ENCODE assay signal across 8 cellular contexts in the genomic region with DNA sequence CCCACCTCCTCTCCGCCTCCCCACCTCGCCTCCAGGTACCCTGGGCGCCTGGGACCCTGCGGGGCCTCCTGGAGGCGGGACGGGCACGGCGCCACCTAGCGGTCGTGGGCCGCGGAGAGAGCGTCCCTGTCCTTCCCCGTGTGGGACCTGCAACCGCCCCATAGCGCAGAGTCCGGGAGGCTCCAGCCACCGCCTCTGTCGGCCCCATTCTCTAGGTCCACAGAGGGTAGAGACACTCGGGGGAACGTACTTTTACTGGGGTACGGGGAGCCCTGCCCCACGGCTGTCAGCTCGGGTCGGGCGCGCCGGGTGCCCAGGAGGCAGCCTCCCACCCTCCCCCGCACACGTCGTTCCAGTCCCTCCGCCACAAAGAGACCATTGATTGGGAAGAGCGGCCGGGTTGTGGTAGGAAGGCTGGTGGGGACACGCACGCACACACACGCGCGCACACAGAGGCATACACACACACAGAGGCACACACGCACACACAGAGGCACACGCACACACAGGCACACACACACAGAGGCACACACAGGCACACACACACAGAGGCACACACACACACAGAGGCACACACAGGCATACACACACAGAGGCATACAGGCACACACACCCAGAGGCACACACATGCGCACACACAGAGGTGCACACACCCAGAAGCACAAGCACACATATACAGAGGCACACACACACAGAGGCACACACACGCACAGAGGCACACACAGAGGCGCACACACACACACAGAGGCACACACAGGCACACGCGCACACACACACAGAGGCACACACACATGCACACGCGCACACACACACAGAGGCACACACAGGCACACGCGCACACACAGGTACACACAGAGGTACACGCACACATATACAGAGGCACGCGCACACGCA. TPM values are rescaled to one million over a fixed set of nuclear protein-coding genes. Genes with fewer than 3 reads are reported as not detected.
DNase-seq lines count a peak whose midpoint lies in the region; ATAC-seq and TF ChIP-seq lines count a peak whose summit lies in the region.

No MANE protein-coding gene starts in this region.

- H3K27ac Mint-ChIP-seq in activated CD4-positive, alpha-beta memory T cell treated with anti-CD3 and anti-CD28 coated beads, Interleukin-2, amount 10 ng/mL, durations not matched to agents 7 days and 5 days, result no peak overlapping the region
- no peak overlapping the region for H3K27ac Mint-ChIP-seq in stimulated activated memory B cell treated with anti-CD40 and anti-IgM and Interleukin-4, amounts not matched to agents 10 μg/mL and 1 μg/mL and 100 μg/mL, for 72 hours

- H3K27ac ChIP-seq in DND-41 (ENCODE audit: low read length), result no peak overlapping the region
- no peak overlapping the region for H3K27ac ChIP-seq in HUES48 (ENCODE audit: low read depth, low read length)
- no peak overlapping the region for H3K27ac ChIP-seq in mesendoderm (ENCODE audit: low read depth, low read length)

- H3K4me2 ChIP-seq in DND-41 (ENCODE audit: insufficient read depth, low read length) (no peak overlapping the region), mesendoderm (ENCODE audit: low read length) (peak overlapping the region; percentile 51)

- H3K9ac ChIP-seq in DND-41 (ENCODE audit: low read depth, low read length) (no peak overlapping the region), HUES48 (ENCODE audit: low read depth, low read length) (no peak overlapping the region), mesendoderm (ENCODE audit: low read length) (peak overlapping the region; percentile 50)

- peak overlapping the region; percentile 12 for H2AK5ac ChIP-seq in mesendoderm (ENCODE audit: low read length)

- no peaks in the 10 kb centered on the region for H3K4me1 ChIP-seq in DND-41 (ENCODE audit: insufficient read depth, low read length)
- H3K4me1 ChIP-seq in HUES48 (ENCODE audit: control insufficient read depth, insufficient read depth, low read length), result peaks cover 4% of the 10 kb centered on the region
- peaks cover 3% of the 10 kb centered on the region for H3K4me1 ChIP-seq in mesendoderm (ENCODE audit: control insufficient read depth, low read depth, low read length)

- no peak overlapping the region for H2BK120ac ChIP-seq in mesendoderm (ENCODE audit: low read depth, low read length)

- ATAC-seq in DND-41 (ENCODE audit: insufficient read depth, low read depth) (peak; percentile 94), HG03457 (IDR thresholded peaks at IDR 0.05; ENCODE audit: unreplicated experiment) (no peak)
- ATAC-seq in stimulated activated memory B cell treated with anti-CD40 and anti-IgM and Interleukin-4, amounts not matched to agents 10 μg/mL and 1 μg/mL and 100 μg/mL, for 72 hours, result peak; percentile 25

- H3K9me3 ChIP-seq in DND-41 (ENCODE audit: insufficient read depth, low read length, severe bottlenecking) (no peaks in the 10 kb centered on the region), HUES48 (ENCODE audit: control insufficient read depth, insufficient read depth, low read length) (no peaks in the 10 kb centered on the region)

- H4K8ac ChIP-seq in mesendoderm (ENCODE audit: low read depth, low read length), result no peak overlapping the region

- H3K4me3 ChIP-seq in DND-41 (ENCODE audit: low read depth in 1 of 2, low read length in 2 of 2) (no peak overlapping the region), HUES48 (ENCODE audit: low read depth, low read length) (peak overlapping the region; percentile 30), mesendoderm (ENCODE audit: low read length) (no peak overlapping the region)

- H3K36me3 Mint-ChIP-seq in activated CD4-positive, alpha-beta memory T cell treated with anti-CD3 and anti-CD28 coated beads, Interleukin-2, amount 10 ng/mL, durations not matched to agents 7 days and 5 days (ENCODE audit: low read depth), result no peaks in the 10 kb centered on the region
- no peaks in the 10 kb centered on the region for H3K36me3 Mint-ChIP-seq in stimulated activated memory B cell treated with anti-CD40 and anti-IgM and Interleukin-4, amounts not matched to agents 10 μg/mL and 1 μg/mL and 100 μg/mL, for 72 hours

- no peaks in the 10 kb centered on the region for H3K79me1 ChIP-seq in mesendoderm (ENCODE audit: low read length)

- peaks cover 50% of the 10 kb centered on the region for H3K27me3 Mint-ChIP-seq in activated CD4-positive, alpha-beta memory T cell treated with anti-CD3 and anti-CD28 coated beads, Interleukin-2, amount 10 ng/mL, durations not matched to agents 7 days and 5 days
- H3K27me3 Mint-ChIP-seq in stimulated activated memory B cell treated with anti-CD40 and anti-IgM and Interleukin-4, amounts not matched to agents 10 μg/mL and 1 μg/mL and 100 μg/mL, for 72 hours, result peaks cover 82% of the 10 kb centered on the region

- POLR2A ChIA-PET in activated CD4-positive, alpha-beta memory T cell treated with anti-CD3 and anti-CD28 coated beads, Interleukin-2, amount 10 ng/mL, durations not matched to agents 7 days and 5 days (lab: Charles Lee), result no interaction called here

- peak overlapping the region; percentile 67 for H3K23ac ChIP-seq in mesendoderm (ENCODE audit: low read length)

- H4K5ac ChIP-seq in mesendoderm (ENCODE audit: low read length), result no peak overlapping the region

- H2BK5ac ChIP-seq in mesendoderm (ENCODE audit: low read length), result no peak overlapping the region

- no peak overlapping the region for H2BK15ac ChIP-seq in mesendoderm (replicated peaks; ENCODE audit: low read depth)

- peak; percentile 79 for TF ChIP-seq CTCF in DND-41 (IDR thresholded peaks at IDR 0.05; ENCODE audit: borderline replicate concordance, extremely low read depth, low read length, poor library complexity, severe bottlenecking)

- DNase-seq in DND-41, result peak; percentile 48
- peak; percentile 53 for DNase-seq in activated CD4-positive, alpha-beta memory T cell treated with anti-CD3 and anti-CD28 coated beads, Interleukin-2, amount 10 ng/mL, durations not matched to agents 7 days and 5 days
- peak; percentile 43 for DNase-seq in effector CD8-positive, alpha-beta T cell (lab: John Stamatoyannopoulos, UW)
- peak; percentile 65 for DNase-seq in mesendoderm
- no peak for DNase-seq in T1000 (lab: John Stamatoyannopoulos, UW)

- no peak overlapping the region for H3K4ac ChIP-seq in mesendoderm (ENCODE audit: low read depth, low read length)

- H3K79me2 ChIP-seq in DND-41 (ENCODE audit: insufficient read depth, low read length), result no peaks in the 10 kb centered on the region
- no peaks in the 10 kb centered on the region for H3K79me2 ChIP-seq in mesendoderm (ENCODE audit: control insufficient read depth, insufficient read depth, low read length)

- no CpG with 5 or more reads among the region's 54 CpGs for WGBS in mesendoderm (ENCODE audit: extremely low coverage, insufficient coverage, low lambda C conversion rate)

- no peak overlapping the region for H2AFZ ChIP-seq in DND-41 (ENCODE audit: low read depth, low read length)

- H4K20me1 ChIP-seq in DND-41 (ENCODE audit: insufficient read depth, low read length), result peaks cover 26% of the 10 kb centered on the region; the same call in 1 of the 2 replicates

- no peaks in the 10 kb centered on the region for H3K9me3 Mint-ChIP-seq in activated CD4-positive, alpha-beta memory T cell treated with anti-CD3 and anti-CD28 coated beads, Interleukin-2, amount 10 ng/mL, durations not matched to agents 7 days and 5 days
- no peaks in the 10 kb centered on the region for H3K9me3 Mint-ChIP-seq in stimulated activated memory B cell treated with anti-CD40 and anti-IgM and Interleukin-4, amounts not matched to agents 10 μg/mL and 1 μg/mL and 100 μg/mL, for 72 hours

- H3K27me3 ChIP-seq in DND-41 (ENCODE audit: insufficient read depth, low read length, poor library complexity) (peaks cover 33% of the 10 kb centered on the region), HUES48 (ENCODE audit: control insufficient read depth, insufficient read depth, low read length) (peaks cover 32% of the 10 kb centered on the region), mesendoderm (ENCODE audit: insufficient read depth, low read length, poor library complexity) (no peaks in the 10 kb centered on the region)

- CTCF ChIA-PET in activated CD4-positive, alpha-beta memory T cell treated with anti-CD3 and anti-CD28 coated beads, Interleukin-2, amount 10 ng/mL, durations not matched to agents 7 days and 5 days (lab: Charles Lee), result interaction anchor here (1.2 kb wide), 1 partner anchor 49 kb away, joined by 3 read pairs; no protein-coding TSS in a partner anchor

- H3K4me3 Mint-ChIP-seq in activated CD4-positive, alpha-beta memory T cell treated with anti-CD3 and anti-CD28 coated beads, Interleukin-2, amount 10 ng/mL, durations not matched to agents 7 days and 5 days, result no peak overlapping the region
- no peak overlapping the region for H3K4me3 Mint-ChIP-seq in stimulated activated memory B cell treated with anti-CD40 and anti-IgM and Interleukin-4, amounts not matched to agents 10 μg/mL and 1 μg/mL and 100 μg/mL, for 72 hours

- H3K36me3 ChIP-seq in DND-41 (ENCODE audit: insufficient read depth, low read length), result no peaks in the 10 kb centered on the region
- no peaks in the 10 kb centered on the region for H3K36me3 ChIP-seq in HUES48 (ENCODE audit: control insufficient read depth, insufficient read depth, low read length)
- H3K36me3 ChIP-seq in mesendoderm (ENCODE audit: control insufficient read depth, insufficient read depth, low read length), result no peaks in the 10 kb centered on the region

- H3K18ac ChIP-seq in mesendoderm (ENCODE audit: low read length), result no peak overlapping the region

- peaks cover 2% of the 10 kb centered on the region for H3K4me1 Mint-ChIP-seq in activated CD4-positive, alpha-beta memory T cell treated with anti-CD3 and anti-CD28 coated beads, Interleukin-2, amount 10 ng/mL, durations not matched to agents 7 days and 5 days
- H3K4me1 Mint-ChIP-seq in stimulated activated memory B cell treated with anti-CD40 and anti-IgM and Interleukin-4, amounts not matched to agents 10 μg/mL and 1 μg/mL and 100 μg/mL, for 72 hours, result peaks cover 12% of the 10 kb centered on the region

- H3K56ac ChIP-seq in mesendoderm (ENCODE audit: low read length), result peak overlapping the region; percentile 82

RNA-seq across cellular contexts. Expression of a gene that starts 12.6 kb away (rescaled TPM):
- total RNA-seq in activated CD4-positive, alpha-beta memory T cell treated with anti-CD3 and anti-CD28 coated beads, Interleukin-2, amount 10 ng/mL, durations not matched to agents 7 days and 5 days, result 1 to 10 TPM; 1.7 to 1.9 TPM
- 30.2 TPM for polyA plus RNA-seq in mesendoderm (2013, experiment 1 of 2)
- polyA plus RNA-seq in mesendoderm (2013, experiment 2 of 2), result 30.5 TPM
